Comparison of ENCODE assay signal across 8 cellular contexts in genomic region chr12:32312049-32312670, GRCh38.
DNase-seq lines count a peak whose midpoint lies in the region; ATAC-seq lines count a peak whose summit lies in the region.

No MANE protein-coding gene starts in this region.

- H4K20me1 ChIP-seq in GM23248 (ENCODE audit: insufficient read depth): no peaks in the 10 kb centered on the region

- H3K36me3 ChIP-seq in GM23248 (ENCODE audit: low read depth): 0 out of 2 replicates have a peak, but pooled peaks cover 4% of the 10 kb centered on the region
- H3K36me3 ChIP-seq in adipocyte (ENCODE audit: control insufficient read depth, insufficient read depth, low read length, severe bottlenecking): no peaks in the 10 kb centered on the region
- no peaks in the 10 kb centered on the region for H3K36me3 ChIP-seq in iPS DF 6.9 (ENCODE audit: control insufficient read depth, insufficient read depth, low read length)

- no peak overlapping the region for H3K9ac ChIP-seq in GM23248
- no peak overlapping the region for H3K9ac ChIP-seq in adipocyte (ENCODE audit: low read length)

- H3K27ac ChIP-seq in GM23248 (0 out of 2 replicates have a peak overlapping the region, but pooled peaks have one; percentile 16), iPS DF 6.9 (ENCODE audit: low read length) (no peak overlapping the region)

- H3K27me3 ChIP-seq in GM23248 (replicated peaks; ENCODE audit: insufficient read depth) (no peaks in the 10 kb centered on the region), adipocyte (replicated peaks; ENCODE audit: control insufficient read depth, insufficient read depth, low read length) (no peaks in the 10 kb centered on the region), iPS DF 6.9 (ENCODE audit: control insufficient read depth, insufficient read depth, low read length) (no peaks in the 10 kb centered on the region)

- no peaks in the 10 kb centered on the region for H3F3A ChIP-seq in GM23248 (ENCODE audit: insufficient read depth)

- in situ Hi-C loops in GM23248 (cut with MboI): no loop called here

- no peak overlapping the region for H3K4me2 ChIP-seq in GM23248 (ENCODE audit: unreplicated experiment)

- H3K4me3 ChIP-seq in GM23248: no peak overlapping the region
- H3K4me3 ChIP-seq in adipocyte (ENCODE audit: low read length): no peak overlapping the region
- H3K4me3 ChIP-seq in iPS DF 6.9 (ENCODE audit: low read length): no peak overlapping the region

- H3K9me3 ChIP-seq in GM23248 (ENCODE audit: low read depth) (no peaks in the 10 kb centered on the region), adipocyte (ENCODE audit: control insufficient read depth, low read length) (no peaks in the 10 kb centered on the region), iPS DF 6.9 (ENCODE audit: control insufficient read depth, insufficient read depth, low read length) (no peaks in the 10 kb centered on the region)

- WGBS in GM23248 (ENCODE audit: low coverage in 1 of 2, low lambda C conversion rate in 2 of 2, missing lambda C conversion rate in 2 of 2), 2 experiments: 70 to 78% methylated on average over 2 of the region's 2 CpGs
- WGBS in iPS DF 6.9 (ENCODE audit: insufficient coverage, insufficient read length): no CpG with 5 or more reads among the region's 2 CpGs

- no peak overlapping the region for H2AFZ ChIP-seq in GM23248

- no peaks in the 10 kb centered on the region for H3K4me1 ChIP-seq in GM23248 (ENCODE audit: insufficient read depth)
- no peaks in the 10 kb centered on the region for H3K4me1 ChIP-seq in adipocyte (ENCODE audit: control insufficient read depth, insufficient read depth, low read length)
- H3K4me1 ChIP-seq in iPS DF 6.9 (ENCODE audit: control insufficient read depth, insufficient read depth, low read length): no peaks in the 10 kb centered on the region

- DNase-seq in AG20443 (ENCODE audit: low spot score) (peak; percentile 55), GM23248 (peak; percentile 81), NCI-H2171 treated with DMSO at 0.1 percent for 48 hours (lab: John Stamatoyannopoulos, UW) (peak; percentile 94), adipocyte (ENCODE audit: low read depth) (peak; percentile 87), iPS DF 6.9 (ENCODE audit: low read depth, low spot score) (peak; percentile 9), superior temporal gyrus (ENCODE audit: extremely low spot score) (peak; percentile 77)

- ATAC-seq in GM19023 (IDR thresholded peaks at IDR 0.05; ENCODE audit: unreplicated experiment) (no peak), HG03432 (IDR thresholded peaks at IDR 0.05; ENCODE audit: unreplicated experiment) (no peak)

- H3K9me2 ChIP-seq in GM23248 (ENCODE audit: insufficient read depth): no peaks in the 10 kb centered on the region

- peaks cover 66% of the 10 kb centered on the region for H3K79me2 ChIP-seq in GM23248 (ENCODE audit: insufficient read depth)

Comparison
In these comparisons a context has a peak if more than half of its experiments do, and no peak if none do; other contexts are left out.
1. DNase-seq: peak in every context shown above with its lines; median percentile 94 in NCI-H2171 treated with DMSO at 0.1 percent for 48 hours; 87 in adipocyte; 81 in GM23248; 77 in superior temporal gyrus; 55 in AG20443; 9 in iPS DF 6.9.